8 cellular contexts compared by ENCODE assay signal in the genomic region with DNA sequence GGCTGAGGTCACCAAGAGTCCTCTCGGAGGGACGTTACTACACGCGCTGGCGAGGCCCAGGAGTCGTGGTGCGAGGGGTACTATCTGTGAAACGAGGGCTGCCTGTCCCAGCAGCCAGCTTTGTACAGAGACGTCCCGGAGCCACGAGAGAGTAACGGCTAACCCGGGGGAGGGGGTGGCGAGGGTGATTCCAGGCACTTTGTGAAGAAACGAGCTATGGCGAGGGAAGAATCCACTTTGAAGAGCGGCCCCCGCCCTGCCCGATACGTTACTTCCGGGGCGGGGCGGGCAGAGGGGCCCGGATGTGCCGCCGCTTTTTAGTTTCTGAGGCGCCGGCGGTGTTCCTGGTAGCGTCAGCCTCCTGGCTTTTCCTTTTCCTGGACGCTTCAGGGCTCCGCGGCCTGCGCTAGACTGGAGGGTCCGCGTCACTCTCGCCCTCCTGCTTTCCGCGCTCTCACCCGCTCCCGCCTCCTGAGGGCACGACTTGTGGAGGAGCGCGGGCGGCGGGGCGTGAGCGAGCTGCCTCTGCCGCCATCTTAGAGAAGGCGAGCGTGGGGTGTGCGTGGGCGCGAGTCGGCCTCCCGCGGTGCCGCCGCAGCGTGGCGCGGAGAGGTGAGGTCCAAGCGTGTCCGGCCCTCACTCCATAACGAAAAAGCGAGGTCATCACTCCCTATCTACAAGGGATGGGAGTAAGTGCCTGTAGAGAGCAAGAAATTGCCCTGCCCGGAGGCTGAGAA. TPM values are rescaled to one million over a fixed set of nuclear protein-coding genes. Genes with fewer than 3 reads are reported as not detected.
DNase-seq lines count a peak whose midpoint lies in the region; ATAC-seq and TF ChIP-seq lines count a peak whose summit lies in the region.

No MANE protein-coding gene starts in this region.

- H3K9me3 ChIP-seq in psoas muscle = no peaks in the 10 kb centered on the region

- DNase-seq in GM13977 (ENCODE audit: low spot score) = peak; percentile 81
- peak; percentile 36 for DNase-seq in NCI-H1417 treated with DMSO at 0.1 percent for 48 hours (lab: John Stamatoyannopoulos, UW)
- DNase-seq in T-helper 1 cell = peak; percentile 77 to 90 (median 85)
- DNase-seq in amniotic stem cell (lab: John Stamatoyannopoulos, UW) = peak; percentile 76
- peak; percentile 94 for DNase-seq in left ventricle myocardium superior
- peak; percentile 91 to 94 for DNase-seq in psoas muscle

- peak; percentile 63 for ATAC-seq in HG02840 (IDR thresholded peaks at IDR 0.05; ENCODE audit: low FRiP score, unreplicated experiment)
- ATAC-seq in left ventricle myocardium superior = peak; percentile 95
- peak; percentile 88 to 91 (median 90) for ATAC-seq in psoas muscle

- peak overlapping the region; percentile 99 for H3K27ac ChIP-seq in psoas muscle
- peak overlapping the region; percentile 100 for H3K27ac ChIP-seq in urinary bladder (ENCODE audit: low read depth)

- intact Hi-C loops in left ventricle myocardium superior (cut with micrococcal nuclease) = no loop called here
- intact Hi-C loops in psoas muscle (cut with DNase I) = loop anchor here in 1 of 2 donors (5.0 kb wide), 2 partner anchors 59 to 771 kb away; no protein-coding TSS in a partner anchor

- in situ Hi-C loops in GM13977 (cut with MboI; ENCODE audit: low pct_unique_long_range_greater_than_20kb, low sequenced_read_pairs, unreplicated experiment) = no loop called here

- H3K27me3 ChIP-seq in psoas muscle (ENCODE audit: insufficient read depth in 3 of 3, low read length in 2 of 3) = no peaks in the 10 kb centered on the region

- H3K4me3 ChIP-seq in psoas muscle (peak overlapping the region; percentile 80), urinary bladder (ENCODE audit: low read depth, low read length) (peak overlapping the region; percentile 55)

- H3K4me1 ChIP-seq in psoas muscle = peaks cover 31% of the 10 kb centered on the region
- peaks cover 3% of the 10 kb centered on the region for H3K4me1 ChIP-seq in urinary bladder (ENCODE audit: insufficient read depth)

- peaks cover 0 to 6% of the 10 kb centered on the region in 2 donors for H3K36me3 ChIP-seq in psoas muscle (ENCODE audit: insufficient read depth in 1 of 2, low read depth in 1 of 2)
- H3K36me3 ChIP-seq in urinary bladder (ENCODE audit: insufficient read depth) = no peaks in the 10 kb centered on the region

- 0 to 1% (median 0%) methylated on average over 54 to 67 of the region's 67 CpGs for WGBS in psoas muscle, 3 donors
- under 1% methylated on average over 67 of the region's 67 CpGs for WGBS in urinary bladder

- TF ChIP-seq CTCF in GM13977 (IDR thresholded peaks at IDR 0.05; ENCODE audit: extremely low read depth, insufficient read depth, missing control alignments) = no peak
- no peak for TF ChIP-seq CTCF in psoas muscle (IDR thresholded peaks at IDR 0.05)

RNA-seq across cellular contexts. Expression of a gene that starts 0.5 kb away (rescaled TPM):
- 3.0 TPM for total RNA-seq in left ventricle myocardium superior
- total RNA-seq in psoas muscle = 1 to 10 TPM; 2.8 to 5.7 (median 5.3) TPM
- 1 to 10 TPM in 1 of 3 donors, under 1 TPM in 2; 0.38 to 1.3 (median 0.84) TPM for polyA plus RNA-seq in psoas muscle
- 24.7 TPM for total RNA-seq in urinary bladder
- polyA plus RNA-seq in urinary bladder = 1.6 TPM

Comparison
In these comparisons a context has a peak if more than half of its experiments do, and no peak if none do; other contexts are left out.
1. Peak in every context shown above with its lines: DNase-seq, ATAC-seq, H3K4me3 ChIP-seq and H3K27ac ChIP-seq.
2. DNase-seq: peak in every context shown above with its lines; median percentile 94 in left ventricle myocardium superior; 92 in psoas muscle; 85 in T-helper 1 cell; 81 in GM13977; 76 in amniotic stem cell; 36 in NCI-H1417 treated with DMSO at 0.1 percent for 48 hours.